In the genomic region with DNA sequence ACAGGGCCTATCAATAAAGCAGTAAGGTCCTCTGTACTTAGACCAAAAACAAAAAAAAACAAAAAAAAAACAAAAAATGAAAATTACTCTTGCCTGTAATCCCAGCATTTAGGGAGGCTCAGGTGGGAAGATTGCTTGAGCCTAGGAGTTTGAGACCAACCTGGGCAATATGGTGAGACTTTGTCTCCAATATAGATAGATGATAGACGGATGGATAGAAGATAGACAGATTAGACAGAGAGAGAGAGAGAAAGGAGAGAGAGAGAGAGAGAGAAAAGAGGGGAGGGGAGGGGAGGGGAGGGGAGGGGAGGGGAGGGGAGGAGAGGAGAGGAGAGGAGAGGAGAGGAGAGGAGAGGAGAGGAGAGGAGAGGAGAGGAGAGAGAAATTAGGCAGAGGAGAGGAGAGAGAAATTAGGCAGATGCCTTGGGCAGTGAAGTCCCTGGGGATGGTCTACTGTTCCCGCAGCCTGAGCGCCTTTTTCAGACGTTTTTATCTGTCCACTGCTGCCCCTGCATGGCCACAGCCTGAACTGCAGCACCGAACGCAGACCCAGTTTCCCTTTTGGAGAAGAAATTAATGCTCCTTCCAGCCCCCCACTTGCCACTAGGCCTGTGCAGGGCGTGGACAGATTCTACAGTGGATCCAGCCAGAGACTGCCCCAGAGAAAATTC, we compare ENCODE assay signal across 8 cellular contexts. TPM values are rescaled to one million over a fixed set of nuclear protein-coding genes. Genes with fewer than 3 reads are reported as not detected.
DNase-seq lines count a peak whose midpoint lies in the region; ATAC-seq and TF ChIP-seq lines count a peak whose summit lies in the region.

No MANE protein-coding gene starts in this region.

- H3K27ac ChIP-seq in heart left ventricle = no peak overlapping the region
- no peak overlapping the region for H3K27ac ChIP-seq in aorta (ENCODE audit: low read depth in 1 of 2, low read length in 2 of 2)

- intact Hi-C loops in heart left ventricle (cut with DNase I) (loop anchor here in 7 of 10 donors (1.0 to 10.0 kb wide), 9 partner anchors 28 to 550 kb away; a partner anchor contains a TSS), aorta (cut with DNase I) (loop anchor here (1.0 to 5.0 kb wide), 2 partner anchors 90 to 91 kb away; no protein-coding TSS in a partner anchor)

- H3K9me3 ChIP-seq in heart left ventricle (no peaks in the 10 kb centered on the region), aorta (ENCODE audit: control insufficient read depth, low read length) (no peaks in the 10 kb centered on the region)

- WGBS in heart left ventricle, 4 donors = 2 to 5% (median 3%) methylated on average over 7 of the region's 7 CpGs
- 2% methylated on average over 6 to 7 of the region's 7 CpGs for whole genome bisulfite sequencing in aorta, 2 donors

- H3K4me1 ChIP-seq in heart left ventricle = peaks cover 0 to 23% (median 0%) of the 10 kb centered on the region in 12 donors
- no peaks in the 10 kb centered on the region for H3K4me1 ChIP-seq in aorta (ENCODE audit: control insufficient read depth in 1 of 2, insufficient read depth in 2 of 2, low read length in 2 of 2)

- no peak overlapping the region for H3K4me3 ChIP-seq in heart left ventricle
- no peak overlapping the region for H3K4me3 ChIP-seq in aorta (ENCODE audit: low read length in 2 of 2)

- no peak overlapping the region for H3K4me3 Mint-ChIP-seq in activated naive CD8-positive, alpha-beta T cell treated with anti-CD3 and anti-CD28 coated beads, Interleukin-2, amount 50 U/mL, for 24 hours

- H3K36me3 Mint-ChIP-seq in activated naive CD8-positive, alpha-beta T cell treated with anti-CD3 and anti-CD28 coated beads, Interleukin-2, amount 50 U/mL, for 24 hours (ENCODE audit: low read depth) = no peaks in the 10 kb centered on the region

- peaks cover 12% of the 10 kb centered on the region for H3K4me1 Mint-ChIP-seq in activated naive CD8-positive, alpha-beta T cell treated with anti-CD3 and anti-CD28 coated beads, Interleukin-2, amount 50 U/mL, for 24 hours

- H3K36me3 ChIP-seq in heart left ventricle (no peaks in the 10 kb centered on the region), aorta (ENCODE audit: control insufficient read depth in 1 of 2, insufficient read depth in 2 of 2, low read length in 1 of 2) (no peaks in the 10 kb centered on the region)

- no peak overlapping the region for H3K27ac Mint-ChIP-seq in activated naive CD8-positive, alpha-beta T cell treated with anti-CD3 and anti-CD28 coated beads, Interleukin-2, amount 50 U/mL, for 24 hours

- TF ChIP-seq POLR2A in heart left ventricle (IDR thresholded peaks at IDR 0.05) = no peak

- H3K27me3 ChIP-seq in heart left ventricle (no peaks in the 10 kb centered on the region), aorta (ENCODE audit: control insufficient read depth in 1 of 2, insufficient read depth in 2 of 2, low read length in 1 of 2) (no peaks in the 10 kb centered on the region)

- no peaks in the 10 kb centered on the region for H3K27me3 Mint-ChIP-seq in activated naive CD8-positive, alpha-beta T cell treated with anti-CD3 and anti-CD28 coated beads, Interleukin-2, amount 50 U/mL, for 24 hours

- TF ChIP-seq CTCF in GM12872 (IDR thresholded peaks at IDR 0.05; ENCODE audit: insufficient read depth, low read depth, low read length) (peak; percentile 96), heart left ventricle (IDR thresholded peaks at IDR 0.05) (peak; percentile 73 to 94 (median 82))

- peak; percentile 33 for DNase-seq in NCI-H128 (lab: John Stamatoyannopoulos, UW; ENCODE audit: unreplicated experiment)
- DNase-seq in SW480 (ENCODE audit: low spot score) = peak; percentile 74
- DNase-seq in activated naive CD8-positive, alpha-beta T cell treated with anti-CD3 and anti-CD28 coated beads, Interleukin-2, amount 50 U/mL, for 24 hours = peak; percentile 84
- peak; percentile 65 to 83 (median 73) for DNase-seq in heart left ventricle
- peak; percentile 37 for DNase-seq in renal cortical epithelial cell (ENCODE audit: low read depth)
- peak; percentile 84 to 90 for DNase-seq in aorta

- no peaks in the 10 kb centered on the region for H3K9me3 Mint-ChIP-seq in activated naive CD8-positive, alpha-beta T cell treated with anti-CD3 and anti-CD28 coated beads, Interleukin-2, amount 50 U/mL, for 24 hours

- ATAC-seq in activated naive CD8-positive, alpha-beta T cell treated with anti-CD3 and anti-CD28 coated beads, Interleukin-2, amount 50 U/mL, for 24 hours = peak; percentile 87
- ATAC-seq in heart left ventricle (peak; percentile 49 to 88 (median 88)), aorta (ENCODE audit: low FRiP score) (peak; percentile 94), HG02840 (IDR thresholded peaks at IDR 0.05; ENCODE audit: low FRiP score, unreplicated experiment) (no peak)

RNA-seq across cellular contexts. Expression of a gene that starts 9.8 kb away (rescaled TPM):
- total RNA-seq in heart left ventricle (1 to 10 TPM; 3.5 to 9.2 (median 6.0) TPM), renal cortical epithelial cell (34.0 and 38.3 TPM in 2 replicates), aorta (10 to 100 TPM in 1 of 2 donors, 1 to 10 TPM in 1; 7.1 to 12.2 TPM)
- polyA plus RNA-seq in heart left ventricle (1 to 10 TPM; 2.5 to 4.6 TPM), aorta (1 to 10 TPM; 2.5 to 5.6 TPM)

RNA-seq across cellular contexts. Expression of a gene that starts 10.0 kb away (rescaled TPM):
- 10 to 100 TPM in 2 of 9 donors, 1 to 10 TPM in 6, under 1 TPM in 1; 0.56 to 54.1 (median 3.3) TPM for total RNA-seq in heart left ventricle
- polyA plus RNA-seq in heart left ventricle = 1 to 10 TPM; 1.6 to 1.9 TPM
- total RNA-seq in renal cortical epithelial cell = 0.60 and 3.1 TPM in 2 replicates
- total RNA-seq in aorta = 10 to 100 TPM; 12.6 to 13.1 TPM
- 10 to 100 TPM in 1 of 2 donors, 1 to 10 TPM in 1; 5.2 to 45.3 TPM for polyA plus RNA-seq in aorta

RNA-seq across cellular contexts. Expression of a gene that starts 28.4 kb away (rescaled TPM):
- total RNA-seq in heart left ventricle (10 to 100 TPM; 25.0 to 41.5 (median 27.7) TPM), renal cortical epithelial cell (27.6 TPM in 2 replicates), aorta (10 to 100 TPM; 30.9 to 33.6 TPM)
- polyA plus RNA-seq in heart left ventricle (10 to 100 TPM; 47.5 to 70.3 TPM), aorta (10 to 100 TPM; 37.8 to 75.4 TPM)

RNA-seq across cellular contexts. Expression of a gene that starts 48.8 kb away (rescaled TPM):
- 100 to 1,000 TPM in 6 of 9 donors, 10 to 100 TPM in 3; 68.6 to 979 (median 145) TPM for total RNA-seq in heart left ventricle
- 100 to 1,000 TPM; 306 to 426 TPM for polyA plus RNA-seq in heart left ventricle
- total RNA-seq in renal cortical epithelial cell = 2.7 and 10.9 TPM in 2 replicates
- 1,000 to 10,000 TPM in 1 of 2 donors, 100 to 1,000 TPM in 1; 406 to 1,055 TPM for total RNA-seq in aorta
- polyA plus RNA-seq in aorta = 100 to 1,000 TPM; 547 to 569 TPM

RNA-seq across cellular contexts. Expression of a gene that starts 58.5 kb away (rescaled TPM):
- total RNA-seq in heart left ventricle (100 to 1,000 TPM in 8 of 9 donors, 10 to 100 TPM in 1; 69.7 to 207 (median 131) TPM), renal cortical epithelial cell (18.4 and 23.3 TPM in 2 replicates), aorta (10 to 100 TPM; 27.7 to 27.8 TPM)
- polyA plus RNA-seq in heart left ventricle (100 to 1,000 TPM; 157 to 242 TPM), aorta (10 to 100 TPM; 39.9 to 72.5 TPM)

Comparison
In these comparisons a context has a peak if more than half of its experiments do, and no peak if none do; other contexts are left out.
1. DNase-seq: peak in every context shown above with its lines; median percentile 87 in aorta; 84 in activated naive CD8-positive, alpha-beta T cell treated with anti-CD3 and anti-CD28 coated beads, Interleukin-2, amount 50 U/mL, for 24 hours; 74 in SW480; 73 in heart left ventricle; 37 in renal cortical epithelial cell; 33 in NCI-H128.